ENCODE assay signal across 12 cellular contexts in genomic region chr11:16902979-16903378, GRCh38.
DNase-seq lines count a peak whose midpoint lies in the region; ATAC-seq and TF ChIP-seq lines count a peak whose summit lies in the region.
"Had no signal": no experiment of that assay in that cellular context is flagged by ENCODE, and none has a peak within 500 bp of the region (broad histone marks: within the 10 kb centered on the region; RNA-seq: fewer than 3 reads in every experiment).

No MANE protein-coding gene starts in this region.

- no peak overlapping the region for H2BK20ac ChIP-seq in H9 (ENCODE audit: low read depth, low read length, poor library complexity, severe bottlenecking)

- no peak overlapping the region for H3K56ac ChIP-seq in H9 (ENCODE audit: insufficient read length, low read depth, low read length)

- H3K27ac Mint-ChIP-seq in T-helper 2 cell treated with Interferon-gamma antibody and Interleukin-4, amounts not matched to agents 5 μg/mL and 100 μg/mL, for 36 hours, result peak overlapping the region; percentile 82
- no peak overlapping the region for H3K27ac Mint-ChIP-seq in H9
- H3K27ac Mint-ChIP-seq: immature natural killer cell had no signal

- no peak overlapping the region for H3K4me2 ChIP-seq in H9 (ENCODE audit: insufficient read depth, insufficient read length, low read length)

- no peak overlapping the region for H2AFZ ChIP-seq in H9 (ENCODE audit: low read length)

- H2BK15ac ChIP-seq in H9 (ENCODE audit: low read depth, low read length), result no peak overlapping the region

- DNase-seq in stimulated activated CD4-positive, alpha-beta T cell treated with anti-CD3 and anti-CD28 coated beads, Interleukin-15, amount 100 ng/mL, for 24 hours, result peak; percentile 29
- DNase-seq in stimulated activated CD4-positive, alpha-beta T cell treated with anti-CD3 and anti-CD28 coated beads, Interleukin-4, amount 100 ng/mL, for 4 hours, result no peak
- DNase-seq in T-helper 2 cell treated with Interferon-gamma antibody and Interleukin-4, amounts not matched to agents 5 μg/mL and 100 μg/mL, for 36 hours (ENCODE audit: low spot score), result peak; percentile 44
- DNase-seq in hepatic stellate cell (ENCODE audit: low spot score) (no peak), H9 (no peak), NCI-H1694 (lab: John Stamatoyannopoulos, UW) (no peak), RWPE1 (ENCODE audit: low spot score) (no peak)
- DNase-seq: activated naive CD4-positive, alpha-beta T cell; DMS79 treated with DMSO at 0.1 percent for 48 hours; immature natural killer cell; NCI-H2029 had no signal

- H2BK12ac ChIP-seq in H9 (ENCODE audit: insufficient read length, low read depth, low read length), result no peak overlapping the region

- H3K27ac ChIP-seq in H9 (ENCODE audit: insufficient read length, low read depth, low read length) (no peak overlapping the region), RWPE1 (no peak overlapping the region)

- H2BK120ac ChIP-seq in H9 (ENCODE audit: low read depth, low read length, poor library complexity, severe bottlenecking), result no peak overlapping the region

- POLR2A ChIA-PET in RWPE1 (lab: Yijun Ruan, JAX; ENCODE audit: low non-redundant PET), result no interaction called here

- H3K9me3 Mint-ChIP-seq in T-helper 2 cell treated with Interferon-gamma antibody and Interleukin-4, amounts not matched to agents 5 μg/mL and 100 μg/mL, for 36 hours, result peaks cover 4% of the 10 kb centered on the region
- peaks cover 4 to 5% of the 10 kb centered on the region in 2 experiments for H3K9me3 Mint-ChIP-seq in H9
- H3K9me3 Mint-ChIP-seq: immature natural killer cell had no signal

- CTCF ChIA-PET in RWPE1 (lab: Yijun Ruan, JAX), result no interaction called here

- no peak overlapping the region for H3K4ac ChIP-seq in H9 (ENCODE audit: low read depth, low read length)

- no peak overlapping the region for H3K14ac ChIP-seq in H9 (ENCODE audit: insufficient read depth, low read length)

- H3T11ph ChIP-seq in H9 (ENCODE audit: low read length), result no peak overlapping the region

- no peaks in the 10 kb centered on the region for H3K79me2 ChIP-seq in H9 (ENCODE audit: insufficient read depth, low read length)

- no peak overlapping the region for H3K9ac ChIP-seq in H9 (ENCODE audit: extremely low read depth, insufficient read length, low read length)

- H3K27me3 Mint-ChIP-seq in T-helper 2 cell treated with Interferon-gamma antibody and Interleukin-4, amounts not matched to agents 5 μg/mL and 100 μg/mL, for 36 hours (ENCODE audit: low read depth), result no peaks in the 10 kb centered on the region
- peaks cover 3% of the 10 kb centered on the region for H3K27me3 Mint-ChIP-seq in H9 (ENCODE audit: low read depth)

- H2BK5ac ChIP-seq in H9 (ENCODE audit: insufficient read length, low read length), result no peak overlapping the region

- no peak overlapping the region for H4K91ac ChIP-seq in H9 (ENCODE audit: insufficient read length, low read depth, low read length)

- no peaks in the 10 kb centered on the region; the same call in 1 of the 2 replicates for H3K4me1 ChIP-seq in H9 (ENCODE audit: insufficient read depth, low read length)

- no CpG with 5 or more reads among the region's 2 CpGs for WGBS in H9 (ENCODE audit: extremely low coverage, insufficient read length, low lambda C conversion rate)

- H2AK5ac ChIP-seq in H9 (ENCODE audit: insufficient read length, low read length), result no peak overlapping the region

- TF ChIP-seq CTCF in H9 (conservative IDR thresholded peaks at IDR 0.05) (no peak), RWPE1 (conservative IDR thresholded peaks at IDR 0.05; ENCODE audit: low read depth) (no peak)

- H3K4me3 Mint-ChIP-seq in T-helper 2 cell treated with Interferon-gamma antibody and Interleukin-4, amounts not matched to agents 5 μg/mL and 100 μg/mL, for 36 hours, result peak overlapping the region; percentile 53
- no peak overlapping the region for H3K4me3 Mint-ChIP-seq in H9
- H3K4me3 Mint-ChIP-seq: immature natural killer cell had no signal

- H4K5ac ChIP-seq in H9 (ENCODE audit: insufficient read length, low read depth, low read length), result no peak overlapping the region

- no peak overlapping the region for H4K8ac ChIP-seq in H9 (replicated peaks; ENCODE audit: insufficient read length, low read depth, low read length)

- H3K9me3 ChIP-seq in H9 (ENCODE audit: control insufficient read depth, low read depth, low read length), result no peaks in the 10 kb centered on the region

- H3K18ac ChIP-seq in H9 (ENCODE audit: insufficient read length, low read depth, low read length), result no peak overlapping the region

- no peaks in the 10 kb centered on the region for H3K79me1 ChIP-seq in H9 (ENCODE audit: insufficient read depth, low read depth, low read length, poor library complexity, severe bottlenecking)

- H4K20me1 ChIP-seq in H9 (ENCODE audit: control insufficient read depth, insufficient read depth, insufficient read length), result no peaks in the 10 kb centered on the region

- ATAC-seq in HG02943 (IDR thresholded peaks at IDR 0.05; ENCODE audit: low read depth, unreplicated experiment), result peak; percentile 74

- H3K23ac ChIP-seq in H9 (ENCODE audit: insufficient read length, low read depth, low read length), result no peak overlapping the region

- H3K36me3 Mint-ChIP-seq in T-helper 2 cell treated with Interferon-gamma antibody and Interleukin-4, amounts not matched to agents 5 μg/mL and 100 μg/mL, for 36 hours (ENCODE audit: low read depth), result peaks cover 5% of the 10 kb centered on the region
- peaks cover 3 to 5% (median 3%) of the 10 kb centered on the region in 3 experiments; a peak in 5 of 7 replicates for H3K36me3 Mint-ChIP-seq in H9 (ENCODE audit: insufficient read depth in 1 of 3, low read depth in 3 of 3)
- H3K36me3 Mint-ChIP-seq: immature natural killer cell had no signal

- peaks cover 26% of the 10 kb centered on the region for H3K4me1 Mint-ChIP-seq in T-helper 2 cell treated with Interferon-gamma antibody and Interleukin-4, amounts not matched to agents 5 μg/mL and 100 μg/mL, for 36 hours (ENCODE audit: low read depth)
- peaks cover 19 to 33% of the 10 kb centered on the region in 2 experiments for H3K4me1 Mint-ChIP-seq in H9
- H3K4me1 Mint-ChIP-seq: immature natural killer cell had no signal

- H3K23me2 ChIP-seq in H9 (ENCODE audit: insufficient read length, low read depth, low read length, poor library complexity, severe bottlenecking), result no peaks in the 10 kb centered on the region

- no peaks in the 10 kb centered on the region for H3K27me3 ChIP-seq in H9 (ENCODE audit: insufficient read depth, low read length)

Comparison
In these comparisons a context has a peak if more than half of its experiments do, and no peak if none do; other contexts are left out.
1. DNase-seq: peak in stimulated activated CD4-positive, alpha-beta T cell treated with anti-CD3 and anti-CD28 coated beads, Interleukin-15, amount 100 ng/mL, for 24 hours (single experiment) and T-helper 2 cell treated with Interferon-gamma antibody and Interleukin-4, amounts not matched to agents 5 μg/mL and 100 μg/mL, for 36 hours (single experiment); none in stimulated activated CD4-positive, alpha-beta T cell treated with anti-CD3 and anti-CD28 coated beads, Interleukin-4, amount 100 ng/mL, for 4 hours (0 of 2), hepatic stellate cell (single experiment), H9 (single experiment), NCI-H1694 (single experiment) and RWPE1 (single experiment).